8 cellular contexts compared by ENCODE assay signal in genomic region chr4:118591339-118592046, GRCh38.
DNase-seq lines count a peak whose midpoint lies in the region; ATAC-seq and TF ChIP-seq lines count a peak whose summit lies in the region.
"Not testable (repeated sequence)": the region's sequence is repeated elsewhere in the genome, so short reads cannot be mapped to it uniquely, and the experiment has no call there.

No MANE protein-coding gene starts in this region.

- TF ChIP-seq CTCF in GM23338 (conservative IDR thresholded peaks at IDR 0.05; ENCODE audit: low read depth in 2 of 2) = peak in 1 of 2 experiments; percentile 13; a peak in 1 of 4 replicates

- not testable (repeated sequence) for H3K36me3 ChIP-seq in GM23338 (ENCODE audit: insufficient read depth); KOPT-K1 (ENCODE audit: insufficient read depth, low read length); SJCRH30

- not testable (repeated sequence) for H3K9me3 Mint-ChIP-seq in GM23338; natural killer cell treated with Interleukin-12 subunit alpha and Interleukin-12 subunit beta and Interleukin-15 and Interleukin-18, amount 100 ng/mL, for 72 hours; stimulated activated naive B cell treated with anti-CD40 and anti-IgM and Interleukin-4, amounts not matched to agents 10 μg/mL and 1 μg/mL and 100 μg/mL, for 72 hours

- not testable (repeated sequence) for H3K4me1 ChIP-seq in GM23338 (ENCODE audit: insufficient read depth); SJCRH30

- H3K4me2 ChIP-seq in GM23338 = peak overlapping the region; percentile 47

- H3K4me3 Mint-ChIP-seq in GM23338 = peak overlapping the region; percentile 97
- H3K4me3 Mint-ChIP-seq in natural killer cell treated with Interleukin-12 subunit alpha and Interleukin-12 subunit beta and Interleukin-15 and Interleukin-18, amount 100 ng/mL, for 72 hours = peak overlapping the region; percentile 88
- peak overlapping the region; percentile 89 to 93 for H3K4me3 Mint-ChIP-seq in stimulated activated naive B cell treated with anti-CD40 and anti-IgM and Interleukin-4, amounts not matched to agents 10 μg/mL and 1 μg/mL and 100 μg/mL, for 72 hours

- H3K27ac ChIP-seq in GM23338 (ENCODE audit: low read depth) (peak overlapping the region; percentile 63), KOPT-K1 (ENCODE audit: low read depth, low read length, poor library complexity, severe bottlenecking) (peak overlapping the region; percentile 62), SJCRH30 (peak overlapping the region; percentile 72)

- H3K27me3 ChIP-seq in GM23338 (ENCODE audit: insufficient read depth); SJCRH30: not testable (repeated sequence)

- not testable (repeated sequence) for H3K4me1 Mint-ChIP-seq in GM23338; natural killer cell treated with Interleukin-12 subunit alpha and Interleukin-12 subunit beta and Interleukin-15 and Interleukin-18, amount 100 ng/mL, for 72 hours (ENCODE audit: low read depth in 2 of 2)
- H3K4me1 Mint-ChIP-seq in stimulated activated naive B cell treated with anti-CD40 and anti-IgM and Interleukin-4, amounts not matched to agents 10 μg/mL and 1 μg/mL and 100 μg/mL, for 72 hours = peaks cover 5 to 10% of the 10 kb centered on the region in 2 donors

- H3K27me3 Mint-ChIP-seq in GM23338 (ENCODE audit: insufficient read depth, low read depth, poor library complexity); natural killer cell treated with Interleukin-12 subunit alpha and Interleukin-12 subunit beta and Interleukin-15 and Interleukin-18, amount 100 ng/mL, for 72 hours; stimulated activated naive B cell treated with anti-CD40 and anti-IgM and Interleukin-4, amounts not matched to agents 10 μg/mL and 1 μg/mL and 100 μg/mL, for 72 hours: not testable (repeated sequence)

- H3K9me3 ChIP-seq in KOPT-K1 (ENCODE audit: insufficient read depth, low read length, poor library complexity, severe bottlenecking); SJCRH30 (replicated peaks): not testable (repeated sequence)

- not testable (repeated sequence) for H3K79me2 ChIP-seq in GM23338 (replicated peaks; ENCODE audit: insufficient read depth)

- not testable (repeated sequence) for H3K9me2 ChIP-seq in GM23338 (ENCODE audit: insufficient read depth)

- peak; percentile 92 for ATAC-seq in GM23338
- peak; percentile 97 to 99 for ATAC-seq in natural killer cell treated with Interleukin-12 subunit alpha and Interleukin-12 subunit beta and Interleukin-15 and Interleukin-18, amount 100 ng/mL, for 72 hours
- peak; percentile 97 for ATAC-seq in stimulated activated naive B cell treated with anti-CD40 and anti-IgM and Interleukin-4, amounts not matched to agents 10 μg/mL and 1 μg/mL and 100 μg/mL, for 72 hours (replicated peaks)

- H3K27ac Mint-ChIP-seq in GM23338 = peak overlapping the region; percentile 100
- H3K27ac Mint-ChIP-seq in natural killer cell treated with Interleukin-12 subunit alpha and Interleukin-12 subunit beta and Interleukin-15 and Interleukin-18, amount 100 ng/mL, for 72 hours = peak overlapping the region; percentile 80 to 91
- H3K27ac Mint-ChIP-seq in stimulated activated naive B cell treated with anti-CD40 and anti-IgM and Interleukin-4, amounts not matched to agents 10 μg/mL and 1 μg/mL and 100 μg/mL, for 72 hours = peak overlapping the region; percentile 99

- H3K4me3 ChIP-seq in GM23338 = peak overlapping the region; percentile 67
- H3K4me3 ChIP-seq in SJCRH30 = peak overlapping the region; percentile 87

- not testable (repeated sequence) for H4K20me1 ChIP-seq in GM23338 (replicated peaks; ENCODE audit: insufficient read depth)

- H2AFZ ChIP-seq in GM23338 = peak overlapping the region; percentile 56

- not testable (repeated sequence) for H3F3A ChIP-seq in GM23338 (replicated peaks; ENCODE audit: low read depth)

- DNase-seq in EL (peak; percentile 92), GM23338 (ENCODE audit: low spot score) (peak; percentile 92), SJCRH30 (peak; percentile 94 to 97), fibroblast of the conjunctiva (ENCODE audit: low read depth) (peak; percentile 92)
- peak; percentile 92 for DNase-seq in activated gamma-delta T cell treated with anti-CD3 and anti-CD28 coated beads, Interleukin-2, amount 50 U/mL, for 16 hours (ENCODE audit: low read depth)
- DNase-seq in natural killer cell treated with Interleukin-12 subunit alpha and Interleukin-12 subunit beta and Interleukin-15 and Interleukin-18, amount 100 ng/mL, for 72 hours (ENCODE audit: low spot score) = peak; percentile 93
- DNase-seq in stimulated activated naive B cell treated with anti-CD40 and anti-IgM and Interleukin-4, amounts not matched to agents 10 μg/mL and 1 μg/mL and 100 μg/mL, for 72 hours = peak; percentile 96

- not testable (repeated sequence) for H3K36me3 Mint-ChIP-seq in GM23338 (ENCODE audit: low read depth); natural killer cell treated with Interleukin-12 subunit alpha and Interleukin-12 subunit beta and Interleukin-15 and Interleukin-18, amount 100 ng/mL, for 72 hours; stimulated activated naive B cell treated with anti-CD40 and anti-IgM and Interleukin-4, amounts not matched to agents 10 μg/mL and 1 μg/mL and 100 μg/mL, for 72 hours

TF ChIP-seq in GM23338, 12 proteins besides CTCF, POLR2A, EP300 and RAD21:
- TF ChIP-seq CREB1 (CRISPR knock-in tag; IDR thresholded peaks at IDR 0.05; ENCODE audit: low read depth) = peak; percentile 100
- TF ChIP-seq POLR2AphosphoS5 (IDR thresholded peaks at IDR 0.05; ENCODE audit: low read depth) = peak; percentile 77
TF ChIP-seq in GM23338: peak in this region for 2; not testable (repeated sequence) for 10.

Comparison
In these comparisons a context has a peak if more than half of its experiments do, and no peak if none do; other contexts are left out.
1. Peak in every context shown above with its lines: DNase-seq, ATAC-seq, H3K4me3 ChIP-seq and H3K27ac ChIP-seq.